In the genomic region with DNA sequence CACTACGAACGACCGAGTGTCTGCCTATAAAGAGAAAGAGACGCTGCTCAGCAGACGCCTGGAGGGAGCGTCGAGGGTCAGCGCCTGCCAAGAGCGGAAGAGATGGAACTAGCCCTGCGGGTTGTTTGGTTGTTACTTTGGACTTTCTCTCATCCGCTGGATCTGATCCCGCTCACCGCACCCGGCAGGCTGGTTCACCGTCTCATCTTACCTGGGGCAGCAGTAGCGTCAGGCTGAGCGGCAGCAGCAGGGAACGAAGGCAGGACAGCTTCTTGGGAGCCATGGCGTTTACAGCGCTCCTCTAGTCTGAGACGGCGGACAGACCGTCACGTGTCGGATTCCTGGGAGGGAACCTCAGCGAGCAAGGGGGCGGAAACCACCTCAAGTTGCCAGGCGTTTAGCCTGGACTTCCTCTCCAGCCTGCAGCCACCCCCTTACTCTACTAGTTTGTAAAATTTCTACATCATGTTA, we compare ENCODE assay signal across 2 cellular contexts.
TF ChIP-seq lines count a peak whose summit lies in the region.

No MANE protein-coding gene starts in this region.

TF ChIP-seq in H1, 55 proteins besides CTCF, POLR2A, EP300 and RAD21:
- TF ChIP-seq HDAC6 (IDR thresholded peaks at IDR 0.05; ENCODE audit: low read depth, low read length) (no peak), NRF1 (IDR thresholded peaks at IDR 0.05; ENCODE audit: low read depth, low read length) (no peak), ASH2L (IDR thresholded peaks at IDR 0.05; ENCODE audit: low read length) (no peak), CHD2 (IDR thresholded peaks at IDR 0.05; ENCODE audit: low read length) (no peak), SUZ12 (IDR thresholded peaks at IDR 0.05; ENCODE audit: low read length) (no peak), ATF3 (IDR thresholded peaks at IDR 0.05; ENCODE audit: insufficient read depth, low read depth, low read length) (no peak), TAF1 (IDR thresholded peaks at IDR 0.05; ENCODE audit: low read depth, low read length) (no peak), CBX5 (IDR thresholded peaks at IDR 0.05; ENCODE audit: low read depth, low read length) (no peak), CTBP2 (IDR thresholded peaks at IDR 0.05; ENCODE audit: borderline replicate concordance, insufficient read depth, insufficient read length, low read length) (no peak), KDM1A (IDR thresholded peaks at IDR 0.05; ENCODE audit: borderline replicate concordance, low read length) (no peak)
- TF ChIP-seq, protein P1, sequence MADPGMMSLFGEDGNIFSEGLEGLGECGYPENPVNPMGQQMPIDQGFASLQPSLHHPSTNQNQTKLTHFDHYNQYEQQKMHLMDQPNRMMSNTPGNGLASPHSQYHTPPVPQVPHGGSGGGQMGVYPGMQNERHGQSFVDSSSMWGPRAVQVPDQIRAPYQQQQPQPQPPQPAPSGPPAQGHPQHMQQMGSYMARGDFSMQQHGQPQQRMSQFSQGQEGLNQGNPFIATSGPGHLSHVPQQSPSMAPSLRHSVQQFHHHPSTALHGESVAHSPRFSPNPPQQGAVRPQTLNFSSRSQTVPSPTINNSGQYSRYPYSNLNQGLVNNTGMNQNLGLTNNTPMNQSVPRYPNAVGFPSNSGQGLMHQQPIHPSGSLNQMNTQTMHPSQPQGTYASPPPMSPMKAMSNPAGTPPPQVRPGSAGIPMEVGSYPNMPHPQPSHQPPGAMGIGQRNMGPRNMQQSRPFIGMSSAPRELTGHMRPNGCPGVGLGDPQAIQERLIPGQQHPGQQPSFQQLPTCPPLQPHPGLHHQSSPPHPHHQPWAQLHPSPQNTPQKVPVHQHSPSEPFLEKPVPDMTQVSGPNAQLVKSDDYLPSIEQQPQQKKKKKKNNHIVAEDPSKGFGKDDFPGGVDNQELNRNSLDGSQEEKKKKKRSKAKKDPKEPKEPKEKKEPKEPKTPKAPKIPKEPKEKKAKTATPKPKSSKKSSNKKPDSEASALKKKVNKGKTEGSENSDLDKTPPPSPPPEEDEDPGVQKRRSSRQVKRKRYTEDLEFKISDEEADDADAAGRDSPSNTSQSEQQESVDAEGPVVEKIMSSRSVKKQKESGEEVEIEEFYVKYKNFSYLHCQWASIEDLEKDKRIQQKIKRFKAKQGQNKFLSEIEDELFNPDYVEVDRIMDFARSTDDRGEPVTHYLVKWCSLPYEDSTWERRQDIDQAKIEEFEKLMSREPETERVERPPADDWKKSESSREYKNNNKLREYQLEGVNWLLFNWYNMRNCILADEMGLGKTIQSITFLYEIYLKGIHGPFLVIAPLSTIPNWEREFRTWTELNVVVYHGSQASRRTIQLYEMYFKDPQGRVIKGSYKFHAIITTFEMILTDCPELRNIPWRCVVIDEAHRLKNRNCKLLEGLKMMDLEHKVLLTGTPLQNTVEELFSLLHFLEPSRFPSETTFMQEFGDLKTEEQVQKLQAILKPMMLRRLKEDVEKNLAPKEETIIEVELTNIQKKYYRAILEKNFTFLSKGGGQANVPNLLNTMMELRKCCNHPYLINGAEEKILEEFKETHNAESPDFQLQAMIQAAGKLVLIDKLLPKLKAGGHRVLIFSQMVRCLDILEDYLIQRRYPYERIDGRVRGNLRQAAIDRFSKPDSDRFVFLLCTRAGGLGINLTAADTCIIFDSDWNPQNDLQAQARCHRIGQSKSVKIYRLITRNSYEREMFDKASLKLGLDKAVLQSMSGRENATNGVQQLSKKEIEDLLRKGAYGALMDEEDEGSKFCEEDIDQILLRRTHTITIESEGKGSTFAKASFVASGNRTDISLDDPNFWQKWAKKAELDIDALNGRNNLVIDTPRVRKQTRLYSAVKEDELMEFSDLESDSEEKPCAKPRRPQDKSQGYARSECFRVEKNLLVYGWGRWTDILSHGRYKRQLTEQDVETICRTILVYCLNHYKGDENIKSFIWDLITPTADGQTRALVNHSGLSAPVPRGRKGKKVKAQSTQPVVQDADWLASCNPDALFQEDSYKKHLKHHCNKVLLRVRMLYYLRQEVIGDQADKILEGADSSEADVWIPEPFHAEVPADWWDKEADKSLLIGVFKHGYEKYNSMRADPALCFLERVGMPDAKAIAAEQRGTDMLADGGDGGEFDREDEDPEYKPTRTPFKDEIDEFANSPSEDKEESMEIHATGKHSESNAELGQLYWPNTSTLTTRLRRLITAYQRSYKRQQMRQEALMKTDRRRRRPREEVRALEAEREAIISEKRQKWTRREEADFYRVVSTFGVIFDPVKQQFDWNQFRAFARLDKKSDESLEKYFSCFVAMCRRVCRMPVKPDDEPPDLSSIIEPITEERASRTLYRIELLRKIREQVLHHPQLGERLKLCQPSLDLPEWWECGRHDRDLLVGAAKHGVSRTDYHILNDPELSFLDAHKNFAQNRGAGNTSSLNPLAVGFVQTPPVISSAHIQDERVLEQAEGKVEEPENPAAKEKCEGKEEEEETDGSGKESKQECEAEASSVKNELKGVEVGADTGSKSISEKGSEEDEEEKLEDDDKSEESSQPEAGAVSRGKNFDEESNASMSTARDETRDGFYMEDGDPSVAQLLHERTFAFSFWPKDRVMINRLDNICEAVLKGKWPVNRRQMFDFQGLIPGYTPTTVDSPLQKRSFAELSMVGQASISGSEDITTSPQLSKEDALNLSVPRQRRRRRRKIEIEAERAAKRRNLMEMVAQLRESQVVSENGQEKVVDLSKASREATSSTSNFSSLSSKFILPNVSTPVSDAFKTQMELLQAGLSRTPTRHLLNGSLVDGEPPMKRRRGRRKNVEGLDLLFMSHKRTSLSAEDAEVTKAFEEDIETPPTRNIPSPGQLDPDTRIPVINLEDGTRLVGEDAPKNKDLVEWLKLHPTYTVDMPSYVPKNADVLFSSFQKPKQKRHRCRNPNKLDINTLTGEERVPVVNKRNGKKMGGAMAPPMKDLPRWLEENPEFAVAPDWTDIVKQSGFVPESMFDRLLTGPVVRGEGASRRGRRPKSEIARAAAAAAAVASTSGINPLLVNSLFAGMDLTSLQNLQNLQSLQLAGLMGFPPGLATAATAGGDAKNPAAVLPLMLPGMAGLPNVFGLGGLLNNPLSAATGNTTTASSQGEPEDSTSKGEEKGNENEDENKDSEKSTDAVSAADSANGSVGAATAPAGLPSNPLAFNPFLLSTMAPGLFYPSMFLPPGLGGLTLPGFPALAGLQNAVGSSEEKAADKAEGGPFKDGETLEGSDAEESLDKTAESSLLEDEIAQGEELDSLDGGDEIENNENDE (IDR thresholded peaks at IDR 0.05; ENCODE audit: insufficient replicate concordance, low read length), result no peak

TF ChIP-seq in SK-N-SH treated with all-trans-retinoic acid at 6 μM for 48 hours, 23 proteins besides CTCF, POLR2A, EP300 and RAD21:
- TF ChIP-seq, protein P2, sequence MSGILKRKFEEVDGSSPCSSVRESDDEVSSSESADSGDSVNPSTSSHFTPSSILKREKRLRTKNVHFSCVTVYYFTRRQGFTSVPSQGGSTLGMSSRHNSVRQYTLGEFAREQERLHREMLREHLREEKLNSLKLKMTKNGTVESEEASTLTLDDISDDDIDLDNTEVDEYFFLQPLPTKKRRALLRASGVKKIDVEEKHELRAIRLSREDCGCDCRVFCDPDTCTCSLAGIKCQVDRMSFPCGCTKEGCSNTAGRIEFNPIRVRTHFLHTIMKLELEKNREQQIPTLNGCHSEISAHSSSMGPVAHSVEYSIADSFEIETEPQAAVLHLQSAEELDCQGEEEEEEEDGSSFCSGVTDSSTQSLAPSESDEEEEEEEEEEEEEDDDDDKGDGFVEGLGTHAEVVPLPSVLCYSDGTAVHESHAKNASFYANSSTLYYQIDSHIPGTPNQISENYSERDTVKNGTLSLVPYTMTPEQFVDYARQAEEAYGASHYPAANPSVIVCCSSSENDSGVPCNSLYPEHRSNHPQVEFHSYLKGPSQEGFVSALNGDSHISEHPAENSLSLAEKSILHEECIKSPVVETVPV (CRISPR knock-in tag; IDR thresholded peaks at IDR 0.05), result no peak
- no peak for TF ChIP-seq ISL1 (CRISPR knock-in tag; IDR thresholded peaks at IDR 0.05)
- no peak for TF ChIP-seq RARB (CRISPR knock-in tag; IDR thresholded peaks at IDR 0.05)
- TF ChIP-seq SNAI2 (CRISPR knock-in tag; IDR thresholded peaks at IDR 0.05), result no peak
- TF ChIP-seq CREB5 (CRISPR knock-in tag; IDR thresholded peaks at IDR 0.05; ENCODE audit: low read depth), result no peak
- no peak for TF ChIP-seq ZNF8 (CRISPR knock-in tag; IDR thresholded peaks at IDR 0.05)
- no peak for TF ChIP-seq ZNF565 (CRISPR knock-in tag; conservative IDR thresholded peaks at IDR 0.05; ENCODE audit: low read depth)
- no peak for TF ChIP-seq ZFP30 (CRISPR knock-in tag; IDR thresholded peaks at IDR 0.05)
- no peak for TF ChIP-seq ZFP3 (CRISPR knock-in tag; IDR thresholded peaks at IDR 0.05)
- TF ChIP-seq TOX (CRISPR knock-in tag; IDR thresholded peaks at IDR 0.05; ENCODE audit: borderline replicate concordance), result no peak
- no peak for TF ChIP-seq ESRRG (CRISPR knock-in tag; IDR thresholded peaks at IDR 0.05)
- no peak for TF ChIP-seq ZC3H10 (CRISPR knock-in tag; IDR thresholded peaks at IDR 0.05)
- TF ChIP-seq BACH2 (CRISPR knock-in tag; IDR thresholded peaks at IDR 0.05; ENCODE audit: borderline replicate concordance), result no peak
- TF ChIP-seq, protein P3, sequence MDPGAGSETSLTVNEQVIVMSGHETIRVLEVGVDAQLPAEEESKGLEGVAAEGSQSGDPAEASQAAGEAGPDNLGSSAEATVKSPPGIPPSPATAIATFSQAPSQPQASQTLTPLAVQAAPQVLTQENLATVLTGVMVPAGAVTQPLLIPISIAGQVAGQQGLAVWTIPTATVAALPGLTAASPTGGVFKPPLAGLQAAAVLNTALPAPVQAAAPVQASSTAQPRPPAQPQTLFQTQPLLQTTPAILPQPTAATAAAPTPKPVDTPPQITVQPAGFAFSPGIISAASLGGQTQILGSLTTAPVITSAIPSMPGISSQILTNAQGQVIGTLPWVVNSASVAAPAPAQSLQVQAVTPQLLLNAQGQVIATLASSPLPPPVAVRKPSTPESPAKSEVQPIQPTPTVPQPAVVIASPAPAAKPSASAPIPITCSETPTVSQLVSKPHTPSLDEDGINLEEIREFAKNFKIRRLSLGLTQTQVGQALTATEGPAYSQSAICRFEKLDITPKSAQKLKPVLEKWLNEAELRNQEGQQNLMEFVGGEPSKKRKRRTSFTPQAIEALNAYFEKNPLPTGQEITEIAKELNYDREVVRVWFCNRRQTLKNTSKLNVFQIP (CRISPR knock-in tag; IDR thresholded peaks at IDR 0.05; ENCODE audit: borderline replicate concordance, low read depth), result no peak
- no peak for TF ChIP-seq TCF4 (CRISPR knock-in tag; IDR thresholded peaks at IDR 0.05; ENCODE audit: borderline replicate concordance)
- no peak for TF ChIP-seq TSHZ2 (CRISPR knock-in tag; IDR thresholded peaks at IDR 0.05)
